ENCODE assay signal across 2 cellular contexts in the genomic region with DNA sequence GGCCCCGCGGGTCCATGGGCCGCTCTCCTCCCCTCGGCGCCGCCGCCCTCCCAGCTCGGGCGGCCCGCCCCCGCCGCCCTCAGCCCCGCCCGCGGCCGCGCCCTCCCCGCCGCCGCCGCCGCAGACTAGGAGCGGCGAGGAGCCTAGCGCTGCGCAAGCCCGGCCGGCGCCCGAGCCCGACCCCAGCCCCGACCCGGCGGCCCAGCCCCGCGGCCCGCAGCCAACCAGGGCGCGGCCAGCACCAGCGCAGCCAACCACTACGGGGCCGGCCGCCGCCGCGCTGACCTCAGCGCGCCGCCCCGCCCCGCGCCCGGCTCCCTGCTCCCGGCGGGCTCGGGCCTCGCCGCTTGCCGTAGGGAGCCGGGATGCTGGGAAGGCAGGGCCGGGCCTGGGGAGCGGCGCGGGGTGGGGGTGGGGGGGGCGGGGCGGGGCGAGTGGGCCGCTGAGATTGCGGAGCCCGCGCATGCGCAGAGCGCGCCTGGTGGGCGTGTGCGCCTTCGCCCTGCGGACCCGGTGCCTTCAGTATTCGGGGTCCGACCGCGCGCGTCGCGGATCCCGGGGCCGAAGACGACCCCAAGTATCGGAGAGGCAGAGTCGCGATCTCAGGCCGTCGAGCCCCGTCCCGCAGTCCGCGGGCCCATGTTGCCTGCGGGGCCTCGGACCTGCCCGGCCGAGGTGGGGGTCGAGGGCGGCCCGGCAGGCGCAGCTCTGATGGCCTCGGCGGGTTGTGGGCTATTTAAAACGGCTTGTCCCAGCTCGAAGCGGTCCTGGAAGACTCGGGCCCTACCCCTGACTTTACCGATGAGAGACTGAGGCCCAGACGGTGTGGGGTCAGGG.
TF ChIP-seq lines count a peak whose summit lies in the region.

A gene with protein sequence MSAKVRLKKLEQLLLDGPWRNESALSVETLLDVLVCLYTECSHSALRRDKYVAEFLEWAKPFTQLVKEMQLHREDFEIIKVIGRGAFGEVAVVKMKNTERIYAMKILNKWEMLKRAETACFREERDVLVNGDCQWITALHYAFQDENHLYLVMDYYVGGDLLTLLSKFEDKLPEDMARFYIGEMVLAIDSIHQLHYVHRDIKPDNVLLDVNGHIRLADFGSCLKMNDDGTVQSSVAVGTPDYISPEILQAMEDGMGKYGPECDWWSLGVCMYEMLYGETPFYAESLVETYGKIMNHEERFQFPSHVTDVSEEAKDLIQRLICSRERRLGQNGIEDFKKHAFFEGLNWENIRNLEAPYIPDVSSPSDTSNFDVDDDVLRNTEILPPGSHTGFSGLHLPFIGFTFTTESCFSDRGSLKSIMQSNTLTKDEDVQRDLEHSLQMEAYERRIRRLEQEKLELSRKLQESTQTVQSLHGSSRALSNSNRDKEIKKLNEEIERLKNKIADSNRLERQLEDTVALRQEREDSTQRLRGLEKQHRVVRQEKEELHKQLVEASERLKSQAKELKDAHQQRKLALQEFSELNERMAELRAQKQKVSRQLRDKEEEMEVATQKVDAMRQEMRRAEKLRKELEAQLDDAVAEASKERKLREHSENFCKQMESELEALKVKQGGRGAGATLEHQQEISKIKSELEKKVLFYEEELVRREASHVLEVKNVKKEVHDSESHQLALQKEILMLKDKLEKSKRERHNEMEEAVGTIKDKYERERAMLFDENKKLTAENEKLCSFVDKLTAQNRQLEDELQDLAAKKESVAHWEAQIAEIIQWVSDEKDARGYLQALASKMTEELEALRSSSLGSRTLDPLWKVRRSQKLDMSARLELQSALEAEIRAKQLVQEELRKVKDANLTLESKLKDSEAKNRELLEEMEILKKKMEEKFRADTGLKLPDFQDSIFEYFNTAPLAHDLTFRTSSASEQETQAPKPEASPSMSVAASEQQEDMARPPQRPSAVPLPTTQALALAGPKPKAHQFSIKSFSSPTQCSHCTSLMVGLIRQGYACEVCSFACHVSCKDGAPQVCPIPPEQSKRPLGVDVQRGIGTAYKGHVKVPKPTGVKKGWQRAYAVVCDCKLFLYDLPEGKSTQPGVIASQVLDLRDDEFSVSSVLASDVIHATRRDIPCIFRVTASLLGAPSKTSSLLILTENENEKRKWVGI (N-terminal part only) (minus strand): TSS at position 178 of the 837 bp plus-strand sequence. CDS start 376 bp downstream, outside the sequence.

TF ChIP-seq in A549, 52 proteins besides CTCF, POLR2A, EP300 and RAD21 (continues in another document):
- TF ChIP-seq MAZ (IDR thresholded peaks at IDR 0.05; ENCODE audit: borderline replicate concordance, low read depth, low read length) (no peak; the same call in 1 of the 2 replicates), NPAS2 (CRISPR knock-in tag; IDR thresholded peaks at IDR 0.05; ENCODE audit: borderline replicate concordance) (no peak), HDAC2 (IDR thresholded peaks at IDR 0.05) (no peak), ZNF302 (CRISPR knock-in tag; IDR thresholded peaks at IDR 0.05) (no peak), GATA3 (IDR thresholded peaks at IDR 0.05; ENCODE audit: borderline replicate concordance) (no peak), RARB (CRISPR knock-in tag; IDR thresholded peaks at IDR 0.05) (no peak), CHD2 (IDR thresholded peaks at IDR 0.05; ENCODE audit: low read length, partially characterized antibody) (no peak), NFE2L2 (conservative IDR thresholded peaks at IDR 0.05; ENCODE audit: low read length) (no peak), HOXB13 (CRISPR knock-in tag; IDR thresholded peaks at IDR 0.05; ENCODE audit: low read depth) (no peak), FOSB (CRISPR knock-in tag; IDR thresholded peaks at IDR 0.05) (no peak), ESRRA (IDR thresholded peaks at IDR 0.05; ENCODE audit: borderline replicate concordance, low read length) (no peak), TFCP2L1 (CRISPR knock-in tag; IDR thresholded peaks at IDR 0.05) (no peak), JUNB (IDR thresholded peaks at IDR 0.05) (no peak), HOXA7 (CRISPR knock-in tag; IDR thresholded peaks at IDR 0.05) (no peak), JUN (IDR thresholded peaks at IDR 0.05) (peak in 1 of 2 experiments; percentile 55; a peak in 3 of 5 replicates), PHF8 (IDR thresholded peaks at IDR 0.05; ENCODE audit: borderline replicate concordance, low read depth) (peak; percentile 56; the same call in 1 of the 2 replicates), RCOR1 (IDR thresholded peaks at IDR 0.05; ENCODE audit: low read depth, low read length) (no peak), ZC3H11A (IDR thresholded peaks at IDR 0.05) (no peak), EHMT2 (IDR thresholded peaks at IDR 0.05; ENCODE audit: low read depth) (no peak), RNF2 (IDR thresholded peaks at IDR 0.05; ENCODE audit: borderline replicate concordance, low read depth) (no peak), SMC3 (IDR thresholded peaks at IDR 0.05) (no peak; the same call in 2 of the 3 replicates), MAFK (IDR thresholded peaks at IDR 0.05; ENCODE audit: partially characterized antibody) (no peak), FOXS1 (CRISPR knock-in tag; IDR thresholded peaks at IDR 0.05) (no peak), MYC (IDR thresholded peaks at IDR 0.05; ENCODE audit: borderline replicate concordance, low read length) (no peak), ZFP36 (IDR thresholded peaks at IDR 0.05; ENCODE audit: borderline replicate concordance, partially characterized antibody) (no peak)
- TF ChIP-seq, protein P1, sequence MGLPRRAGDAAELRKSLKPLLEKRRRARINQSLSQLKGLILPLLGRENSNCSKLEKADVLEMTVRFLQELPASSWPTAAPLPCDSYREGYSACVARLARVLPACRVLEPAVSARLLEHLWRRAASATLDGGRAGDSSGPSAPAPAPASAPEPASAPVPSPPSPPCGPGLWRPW (IDR thresholded peaks at IDR 0.05): no peak
- TF ChIP-seq, protein P2, sequence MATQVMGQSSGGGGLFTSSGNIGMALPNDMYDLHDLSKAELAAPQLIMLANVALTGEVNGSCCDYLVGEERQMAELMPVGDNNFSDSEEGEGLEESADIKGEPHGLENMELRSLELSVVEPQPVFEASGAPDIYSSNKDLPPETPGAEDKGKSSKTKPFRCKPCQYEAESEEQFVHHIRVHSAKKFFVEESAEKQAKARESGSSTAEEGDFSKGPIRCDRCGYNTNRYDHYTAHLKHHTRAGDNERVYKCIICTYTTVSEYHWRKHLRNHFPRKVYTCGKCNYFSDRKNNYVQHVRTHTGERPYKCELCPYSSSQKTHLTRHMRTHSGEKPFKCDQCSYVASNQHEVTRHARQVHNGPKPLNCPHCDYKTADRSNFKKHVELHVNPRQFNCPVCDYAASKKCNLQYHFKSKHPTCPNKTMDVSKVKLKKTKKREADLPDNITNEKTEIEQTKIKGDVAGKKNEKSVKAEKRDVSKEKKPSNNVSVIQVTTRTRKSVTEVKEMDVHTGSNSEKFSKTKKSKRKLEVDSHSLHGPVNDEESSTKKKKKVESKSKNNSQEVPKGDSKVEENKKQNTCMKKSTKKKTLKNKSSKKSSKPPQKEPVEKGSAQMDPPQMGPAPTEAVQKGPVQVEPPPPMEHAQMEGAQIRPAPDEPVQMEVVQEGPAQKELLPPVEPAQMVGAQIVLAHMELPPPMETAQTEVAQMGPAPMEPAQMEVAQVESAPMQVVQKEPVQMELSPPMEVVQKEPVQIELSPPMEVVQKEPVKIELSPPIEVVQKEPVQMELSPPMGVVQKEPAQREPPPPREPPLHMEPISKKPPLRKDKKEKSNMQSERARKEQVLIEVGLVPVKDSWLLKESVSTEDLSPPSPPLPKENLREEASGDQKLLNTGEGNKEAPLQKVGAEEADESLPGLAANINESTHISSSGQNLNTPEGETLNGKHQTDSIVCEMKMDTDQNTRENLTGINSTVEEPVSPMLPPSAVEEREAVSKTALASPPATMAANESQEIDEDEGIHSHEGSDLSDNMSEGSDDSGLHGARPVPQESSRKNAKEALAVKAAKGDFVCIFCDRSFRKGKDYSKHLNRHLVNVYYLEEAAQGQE (IDR thresholded peaks at IDR 0.05): no peak
- TF ChIP-seq, protein P3, sequence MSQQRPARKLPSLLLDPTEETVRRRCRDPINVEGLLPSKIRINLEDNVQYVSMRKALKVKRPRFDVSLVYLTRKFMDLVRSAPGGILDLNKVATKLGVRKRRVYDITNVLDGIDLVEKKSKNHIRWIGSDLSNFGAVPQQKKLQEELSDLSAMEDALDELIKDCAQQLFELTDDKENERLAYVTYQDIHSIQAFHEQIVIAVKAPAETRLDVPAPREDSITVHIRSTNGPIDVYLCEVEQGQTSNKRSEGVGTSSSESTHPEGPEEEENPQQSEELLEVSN (IDR thresholded peaks at IDR 0.05; ENCODE audit: borderline replicate concordance, low read depth): peak; percentile 35; the same call in 1 of the 2 replicates
- TF ChIP-seq, protein P4, sequence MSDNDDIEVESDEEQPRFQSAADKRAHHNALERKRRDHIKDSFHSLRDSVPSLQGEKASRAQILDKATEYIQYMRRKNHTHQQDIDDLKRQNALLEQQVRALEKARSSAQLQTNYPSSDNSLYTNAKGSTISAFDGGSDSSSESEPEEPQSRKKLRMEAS (IDR thresholded peaks at IDR 0.05): peak; percentile 70

TF ChIP-seq in HepG2, 621 proteins besides CTCF, POLR2A, EP300 and RAD21 (continues in another document):
- TF ChIP-seq, protein P5, sequence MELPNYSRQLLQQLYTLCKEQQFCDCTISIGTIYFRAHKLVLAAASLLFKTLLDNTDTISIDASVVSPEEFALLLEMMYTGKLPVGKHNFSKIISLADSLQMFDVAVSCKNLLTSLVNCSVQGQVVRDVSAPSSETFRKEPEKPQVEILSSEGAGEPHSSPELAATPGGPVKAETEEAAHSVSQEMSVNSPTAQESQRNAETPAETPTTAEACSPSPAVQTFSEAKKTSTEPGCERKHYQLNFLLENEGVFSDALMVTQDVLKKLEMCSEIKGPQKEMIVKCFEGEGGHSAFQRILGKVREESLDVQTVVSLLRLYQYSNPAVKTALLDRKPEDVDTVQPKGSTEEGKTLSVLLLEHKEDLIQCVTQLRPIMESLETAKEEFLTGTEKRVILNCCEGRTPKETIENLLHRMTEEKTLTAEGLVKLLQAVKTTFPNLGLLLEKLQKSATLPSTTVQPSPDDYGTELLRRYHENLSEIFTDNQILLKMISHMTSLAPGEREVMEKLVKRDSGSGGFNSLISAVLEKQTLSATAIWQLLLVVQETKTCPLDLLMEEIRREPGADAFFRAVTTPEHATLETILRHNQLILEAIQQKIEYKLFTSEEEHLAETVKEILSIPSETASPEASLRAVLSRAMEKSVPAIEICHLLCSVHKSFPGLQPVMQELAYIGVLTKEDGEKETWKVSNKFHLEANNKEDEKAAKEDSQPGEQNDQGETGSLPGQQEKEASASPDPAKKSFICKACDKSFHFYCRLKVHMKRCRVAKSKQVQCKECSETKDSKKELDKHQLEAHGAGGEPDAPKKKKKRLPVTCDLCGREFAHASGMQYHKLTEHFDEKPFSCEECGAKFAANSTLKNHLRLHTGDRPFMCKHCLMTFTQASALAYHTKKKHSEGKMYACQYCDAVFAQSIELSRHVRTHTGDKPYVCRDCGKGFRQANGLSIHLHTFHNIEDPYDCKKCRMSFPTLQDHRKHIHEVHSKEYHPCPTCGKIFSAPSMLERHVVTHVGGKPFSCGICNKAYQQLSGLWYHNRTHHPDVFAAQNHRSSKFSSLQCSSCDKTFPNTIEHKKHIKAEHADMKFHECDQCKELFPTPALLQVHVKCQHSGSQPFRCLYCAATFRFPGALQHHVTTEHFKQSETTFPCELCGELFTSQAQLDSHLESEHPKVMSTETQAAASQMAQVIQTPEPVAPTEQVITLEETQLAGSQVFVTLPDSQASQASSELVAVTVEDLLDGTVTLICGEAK (IDR thresholded peaks at IDR 0.05): no peak
- TF ChIP-seq, protein P5 (CRISPR knock-in tag; IDR thresholded peaks at IDR 0.05): peak; percentile 34; the same call in 1 of the 2 replicates
- TF ChIP-seq MIER3 (CRISPR knock-in tag; IDR thresholded peaks at IDR 0.05; ENCODE audit: borderline replicate concordance) (0 out of 2 replicates have a peak, but pooled peaks have one; percentile 17), RBAK (CRISPR knock-in tag; IDR thresholded peaks at IDR 0.05) (no peak), MED13 (CRISPR knock-in tag; IDR thresholded peaks at IDR 0.05) (no peak), TEAD3 (CRISPR knock-in tag; optimal IDR thresholded peaks at IDR 0.05; ENCODE audit: borderline replicate concordance) (no peak), ELF4 (CRISPR knock-in tag; IDR thresholded peaks at IDR 0.05; ENCODE audit: borderline replicate concordance) (no peak), RBM39 (IDR thresholded peaks at IDR 0.05; ENCODE audit: low read depth, low read length, poor library complexity, severe bottlenecking) (no peak), HMG20A (CRISPR knock-in tag; IDR thresholded peaks at IDR 0.05; ENCODE audit: borderline replicate concordance) (no peak), IRX3 (CRISPR knock-in tag; IDR thresholded peaks at IDR 0.05; ENCODE audit: borderline replicate concordance, low read depth) (no peak)
- TF ChIP-seq, protein P6, sequence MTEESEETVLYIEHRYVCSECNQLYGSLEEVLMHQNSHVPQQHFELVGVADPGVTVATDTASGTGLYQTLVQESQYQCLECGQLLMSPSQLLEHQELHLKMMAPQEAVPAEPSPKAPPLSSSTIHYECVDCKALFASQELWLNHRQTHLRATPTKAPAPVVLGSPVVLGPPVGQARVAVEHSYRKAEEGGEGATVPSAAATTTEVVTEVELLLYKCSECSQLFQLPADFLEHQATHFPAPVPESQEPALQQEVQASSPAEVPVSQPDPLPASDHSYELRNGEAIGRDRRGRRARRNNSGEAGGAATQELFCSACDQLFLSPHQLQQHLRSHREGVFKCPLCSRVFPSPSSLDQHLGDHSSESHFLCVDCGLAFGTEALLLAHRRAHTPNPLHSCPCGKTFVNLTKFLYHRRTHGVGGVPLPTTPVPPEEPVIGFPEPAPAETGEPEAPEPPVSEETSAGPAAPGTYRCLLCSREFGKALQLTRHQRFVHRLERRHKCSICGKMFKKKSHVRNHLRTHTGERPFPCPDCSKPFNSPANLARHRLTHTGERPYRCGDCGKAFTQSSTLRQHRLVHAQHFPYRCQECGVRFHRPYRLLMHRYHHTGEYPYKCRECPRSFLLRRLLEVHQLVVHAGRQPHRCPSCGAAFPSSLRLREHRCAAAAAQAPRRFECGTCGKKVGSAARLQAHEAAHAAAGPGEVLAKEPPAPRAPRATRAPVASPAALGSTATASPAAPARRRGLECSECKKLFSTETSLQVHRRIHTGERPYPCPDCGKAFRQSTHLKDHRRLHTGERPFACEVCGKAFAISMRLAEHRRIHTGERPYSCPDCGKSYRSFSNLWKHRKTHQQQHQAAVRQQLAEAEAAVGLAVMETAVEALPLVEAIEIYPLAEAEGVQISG (CRISPR knock-in tag; IDR thresholded peaks at IDR 0.05): no peak
